Comparison of ENCODE assay signal across 9 cellular contexts in the genomic region with DNA sequence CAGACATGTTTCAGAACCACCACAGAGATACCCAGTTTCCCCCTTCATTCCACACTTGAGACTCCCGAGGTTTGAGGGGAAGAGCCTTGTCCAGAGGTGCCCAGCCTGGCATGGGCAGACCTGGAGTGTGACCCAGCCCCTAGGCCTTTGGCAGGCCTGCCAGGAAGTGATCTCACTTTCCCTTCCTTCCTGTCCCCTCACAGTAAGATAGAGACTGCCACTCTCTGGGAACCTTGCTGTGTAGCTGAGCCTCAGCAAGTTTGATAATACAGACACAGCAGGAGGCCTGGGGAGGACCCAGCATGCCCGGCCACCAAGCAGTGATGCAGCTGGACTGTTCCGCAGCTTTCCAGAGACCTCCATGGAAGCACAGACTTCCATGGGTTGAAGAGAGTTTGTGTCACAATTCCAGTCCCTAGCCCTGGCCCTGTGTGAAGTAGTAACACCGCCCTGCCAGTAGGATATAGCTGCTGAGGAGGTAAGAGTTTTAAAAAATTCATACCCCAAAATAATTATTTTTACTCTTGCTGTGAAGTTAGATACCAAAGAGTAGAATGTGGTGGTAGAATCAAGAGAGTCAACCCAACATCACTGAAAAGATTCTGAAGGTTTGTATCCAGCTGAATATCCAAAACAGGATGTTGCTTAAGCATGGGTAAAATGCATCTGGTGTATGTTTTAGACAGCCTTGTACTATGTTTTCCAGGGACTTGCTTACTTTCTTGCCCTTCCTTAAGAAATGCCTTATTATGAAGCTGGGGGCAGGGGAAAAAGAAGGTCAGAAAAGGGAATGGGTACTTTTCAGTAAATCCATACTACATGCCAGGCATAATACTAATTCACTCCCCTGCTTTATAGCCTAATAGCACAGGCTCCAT. TPM values are rescaled to one million over a fixed set of nuclear protein-coding genes. Genes with fewer than 3 reads are reported as not detected.
A peak's percentile ranks its signal among the peaks of the same experiment; 100 is the strongest.
DNase-seq lines count a peak whose midpoint lies in the region; ATAC-seq and TF ChIP-seq lines count a peak whose summit lies in the region.
"Had no signal": no experiment of that assay in that cellular context is flagged by ENCODE, and none has a peak within 500 bp of the region (broad histone marks: within the 10 kb centered on the region; RNA-seq: fewer than 3 reads in every experiment).

No MANE protein-coding gene starts in this region.

- WGBS in esophagus muscularis mucosa, result 81% methylated on average over 4 of the region's 4 CpGs

- intact Hi-C loops in esophagus muscularis mucosa (cut with DNase I) (no loop called here), sciatic nerve (cut with DNase I) (no loop called here)

- ATAC-seq in activated CD8-positive, alpha-beta memory T cell treated with anti-CD3 and anti-CD28 coated beads, Interleukin-2, amount 10 ng/mL, durations not matched to agents 7 days and 5 days, result peak; percentile 76
- ATAC-seq in sciatic nerve, result no peak
- ATAC-seq in GM19395 (IDR thresholded peaks at IDR 0.05; ENCODE audit: unreplicated experiment), result no peak
- ATAC-seq in HG02840 (IDR thresholded peaks at IDR 0.05; ENCODE audit: low FRiP score, unreplicated experiment), result no peak

- TF ChIP-seq POLR2A in esophagus muscularis mucosa (IDR thresholded peaks at IDR 0.05; ENCODE audit: low read depth), result no peak

- H3K4me3 ChIP-seq in esophagus muscularis mucosa (no peak overlapping the region), skin epidermis (no peak overlapping the region)

- peak overlapping the region; percentile 44 for H3K4me3 Mint-ChIP-seq in activated CD8-positive, alpha-beta memory T cell treated with anti-CD3 and anti-CD28 coated beads, Interleukin-2, amount 10 ng/mL, durations not matched to agents 7 days and 5 days

- peaks cover 0 to 14% (median 0%) of the 10 kb centered on the region in 4 donors for H3K36me3 ChIP-seq in esophagus muscularis mucosa

- H3K36me3 Mint-ChIP-seq in activated CD8-positive, alpha-beta memory T cell treated with anti-CD3 and anti-CD28 coated beads, Interleukin-2, amount 10 ng/mL, durations not matched to agents 7 days and 5 days, result no peaks in the 10 kb centered on the region

- H3K4me1 Mint-ChIP-seq in activated CD8-positive, alpha-beta memory T cell treated with anti-CD3 and anti-CD28 coated beads, Interleukin-2, amount 10 ng/mL, durations not matched to agents 7 days and 5 days, result peaks cover 11% of the 10 kb centered on the region

- H3K27me3 ChIP-seq in esophagus muscularis mucosa, result no peaks in the 10 kb centered on the region

- TF ChIP-seq EP300 in esophagus muscularis mucosa (IDR thresholded peaks at IDR 0.05), result no peak

- DNase-seq in activated CD8-positive, alpha-beta memory T cell treated with anti-CD3 and anti-CD28 coated beads, Interleukin-2, amount 10 ng/mL, durations not matched to agents 7 days and 5 days, result no peak
- no peak for DNase-seq in activated CD8-positive, alpha-beta memory T cell treated with anti-CD3 and anti-CD28 coated beads, Interleukin-2, amount 50 U/mL, for 4 hours
- DNase-seq in RPMI7951 (ENCODE audit: low read depth) (peak; percentile 58), esophagus muscularis mucosa (ENCODE audit: extremely low spot score) (no peak), sciatic nerve (ENCODE audit: low spot score) (no peak)

- H3K27ac ChIP-seq in esophagus muscularis mucosa (replicated peaks in 1 of 4) (peak overlapping the region; percentile 88 to 93 (median 90)), skin epidermis (peak overlapping the region in 16 of 21 experiments; percentile 34 to 89 (median 62))
- H3K27ac ChIP-seq: C4-2B had no signal

- CTCF ChIA-PET in activated CD8-positive, alpha-beta memory T cell treated with anti-CD3 and anti-CD28 coated beads, Interleukin-2, amount 10 ng/mL, durations not matched to agents 7 days and 5 days (lab: Charles Lee), result interaction anchor here (0.8 to 2.6 kb wide), 7 partner anchors 10 to 216 kb away, joined by 3 to 12 read pairs (median 3); partner anchors contain the start of gene SERINC3

- no peaks in the 10 kb centered on the region for H3K9me3 ChIP-seq in esophagus muscularis mucosa

- peak in 1 of 3 experiments; percentile 32 for TF ChIP-seq CTCF in esophagus muscularis mucosa (IDR thresholded peaks at IDR 0.05)

- peaks cover 99 to 100% (median 100%) of the 10 kb centered on the region in 4 donors for H3K4me1 ChIP-seq in esophagus muscularis mucosa

- no peaks in the 10 kb centered on the region for H3K9me3 Mint-ChIP-seq in activated CD8-positive, alpha-beta memory T cell treated with anti-CD3 and anti-CD28 coated beads, Interleukin-2, amount 10 ng/mL, durations not matched to agents 7 days and 5 days (ENCODE audit: low read depth)

- no peaks in the 10 kb centered on the region for H3K27me3 Mint-ChIP-seq in activated CD8-positive, alpha-beta memory T cell treated with anti-CD3 and anti-CD28 coated beads, Interleukin-2, amount 10 ng/mL, durations not matched to agents 7 days and 5 days

- peak overlapping the region; percentile 58 for H3K27ac Mint-ChIP-seq in activated CD8-positive, alpha-beta memory T cell treated with anti-CD3 and anti-CD28 coated beads, Interleukin-2, amount 10 ng/mL, durations not matched to agents 7 days and 5 days

RNA-seq across cellular contexts. Expression of gene PKIG, which starts 16.3 kb away (rescaled TPM):
- total RNA-seq in activated CD8-positive, alpha-beta memory T cell treated with anti-CD3 and anti-CD28 coated beads, Interleukin-2, amount 10 ng/mL, durations not matched to agents 7 days and 5 days, result 1 to 10 TPM; 1.1 to 1.6 TPM
- 90.2 and 97.5 TPM in 2 replicates for total RNA-seq in RPMI7951 (2014; rRNA removed; shearing (Covaris generic))
- total RNA-seq in esophagus muscularis mucosa (100 to 1,000 TPM; 305 to 398 (median 357) TPM), sciatic nerve (38.2 TPM)

RNA-seq across cellular contexts. Expression of gene ADA, which starts 52.8 kb away (rescaled TPM):
- 100 to 1,000 TPM in 1 of 2 experiments, 10 to 100 TPM in 1; 81.4 to 114 TPM for total RNA-seq in activated CD8-positive, alpha-beta memory T cell treated with anti-CD3 and anti-CD28 coated beads, Interleukin-2, amount 10 ng/mL, durations not matched to agents 7 days and 5 days
- total RNA-seq in RPMI7951 (2014; rRNA removed; shearing (Covaris generic)), result 4.4 and 7.2 TPM in 2 replicates
- total RNA-seq in esophagus muscularis mucosa (10 to 100 TPM in 3 of 4 donors, 1 to 10 TPM in 1; 9.6 to 18.4 (median 13.4) TPM), sciatic nerve (7.7 TPM)

Comparison
In these comparisons a context has a peak if more than half of its experiments do, and no peak if none do; other contexts are left out.
1. RNA of gene PKIG, which starts 16.3 kb away (total RNA-seq): 305 to 398 TPM in esophagus muscularis mucosa, 90.2 to 97.5 TPM in RPMI7951 and 38.2 TPM in sciatic nerve (single experiment); 1.1 to 1.6 TPM in activated CD8-positive, alpha-beta memory T cell treated with anti-CD3 and anti-CD28 coated beads, Interleukin-2, amount 10 ng/mL, durations not matched to agents 7 days and 5 days; every median in the first group is over 10 times any median in the second.